In genomic region chr5:60597570-60597969, GRCh38 we compare ENCODE assay signal across 10 cellular contexts.
DNase-seq lines count a peak whose midpoint lies in the region; ATAC-seq and TF ChIP-seq lines count a peak whose summit lies in the region.
"Had no signal": no experiment of that assay in that cellular context is flagged by ENCODE, and none has a peak within 500 bp of the region (broad histone marks: within the 10 kb centered on the region; RNA-seq: fewer than 3 reads in every experiment).

No MANE protein-coding gene starts in this region.

- H3K9me3 ChIP-seq in uterus: no peaks in the 10 kb centered on the region
- no peaks in the 10 kb centered on the region for H3K9me3 ChIP-seq in colonic mucosa

- 35% methylated on average over 3 of the region's 3 CpGs for WGBS in lower leg skin, 2 donors

- DNase-seq in dermis microvascular lymphatic vessel endothelial cell (ENCODE audit: low read depth in 2 of 2): peak; percentile 8 to 17
- DNase-seq in uterus: no peak
- DNase-seq in colonic mucosa: no peak
- no peak for DNase-seq in midbrain (lab: John Stamatoyannopoulos, UW)
- no peak for DNase-seq in lower leg skin (ENCODE audit: low spot score in 2 of 2)
- DNase-seq: activated T-cell treated with anti-CD3 and anti-CD28 coated beads, Interleukin-2, amount 50 U/mL, for 24 hours; NCI-H526 had no signal

- H3K9ac ChIP-seq in colonic mucosa (ENCODE audit: low read depth in 2 of 2, low read length in 2 of 2): no peak overlapping the region

- TF ChIP-seq POLR2A in uterus (IDR thresholded peaks at IDR 0.05) (no peak), lower leg skin (IDR thresholded peaks at IDR 0.05) (no peak)

- TF ChIP-seq CTCF in uterus (IDR thresholded peaks at IDR 0.05) (no peak), colonic mucosa (IDR thresholded peaks at IDR 0.05) (no peak), lower leg skin (IDR thresholded peaks at IDR 0.05) (no peak)

- peak; percentile 77 for ATAC-seq in GM18508 (IDR thresholded peaks at IDR 0.05; ENCODE audit: insufficient read depth, unreplicated experiment)
- ATAC-seq in GM21717 (IDR thresholded peaks at IDR 0.05; ENCODE audit: unreplicated experiment): peak; percentile 83
- peak; percentile 77 for ATAC-seq in HG03565 (IDR thresholded peaks at IDR 0.05; ENCODE audit: unreplicated experiment)

- H3K27me3 ChIP-seq in uterus: no peaks in the 10 kb centered on the region
- H3K27me3 ChIP-seq in colonic mucosa: no peaks in the 10 kb centered on the region

- no peak overlapping the region for H3K4me3 ChIP-seq in uterus
- no peak overlapping the region for H3K4me3 ChIP-seq in colonic mucosa
- H3K4me3 ChIP-seq in lower leg skin (ENCODE audit: low read depth, poor library complexity, severe bottlenecking): no peak overlapping the region

- H3K36me3 ChIP-seq in uterus: no peaks in the 10 kb centered on the region
- no peaks in the 10 kb centered on the region for H3K36me3 ChIP-seq in colonic mucosa

- intact Hi-C loops in uterus (cut with DNase I; ENCODE audit: low total_unique reads) (no loop called here), colonic mucosa (cut with DNase I) (no loop called here), lower leg skin (cut with DNase I; ENCODE audit: low total_unique reads) (no loop called here)

- H3K4me1 ChIP-seq in uterus (no peaks in the 10 kb centered on the region), colonic mucosa (no peaks in the 10 kb centered on the region)

- H3K27ac ChIP-seq in uterus (no peak overlapping the region), colonic mucosa (no peak overlapping the region)

Comparison
In these comparisons a context has a peak if more than half of its experiments do, and no peak if none do; other contexts are left out.
1. DNase-seq: peak in dermis microvascular lymphatic vessel endothelial cell (2 of 2); none in uterus (0 of 2), colonic mucosa (single experiment), midbrain (single experiment) and lower leg skin (0 of 2).
2. Peak in every context shown above with its lines, with median percentiles within 50 percentile points of each other: ATAC-seq.